In the genomic region with DNA sequence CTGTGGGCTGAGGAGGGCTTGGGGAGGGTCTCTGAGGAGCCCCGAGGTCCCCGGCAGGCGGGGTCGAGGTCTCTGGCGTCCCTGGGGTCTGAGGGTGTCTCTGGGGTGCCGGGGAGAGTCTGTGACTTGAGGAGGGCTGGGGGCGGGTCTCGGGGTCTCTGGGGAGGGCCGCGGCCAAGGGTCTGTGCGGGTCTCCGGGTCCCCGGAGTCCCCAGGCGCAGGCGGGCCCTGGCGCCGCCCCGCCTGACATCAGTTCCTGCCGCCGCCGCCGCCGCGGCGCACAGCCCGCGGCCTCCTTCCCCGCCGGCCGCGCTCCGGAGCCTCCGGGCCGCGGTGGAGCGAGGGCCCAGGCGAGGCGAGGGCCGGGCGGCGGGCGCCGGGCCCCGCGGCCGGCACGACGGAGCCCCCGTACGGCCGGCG, we compare ENCODE assay signal across 8 cellular contexts. TPM values are rescaled to one million over a fixed set of nuclear protein-coding genes. Genes with fewer than 3 reads are reported as not detected.
DNase-seq lines count a peak whose midpoint lies in the region; ATAC-seq and TF ChIP-seq lines count a peak whose summit lies in the region.

A gene with protein sequence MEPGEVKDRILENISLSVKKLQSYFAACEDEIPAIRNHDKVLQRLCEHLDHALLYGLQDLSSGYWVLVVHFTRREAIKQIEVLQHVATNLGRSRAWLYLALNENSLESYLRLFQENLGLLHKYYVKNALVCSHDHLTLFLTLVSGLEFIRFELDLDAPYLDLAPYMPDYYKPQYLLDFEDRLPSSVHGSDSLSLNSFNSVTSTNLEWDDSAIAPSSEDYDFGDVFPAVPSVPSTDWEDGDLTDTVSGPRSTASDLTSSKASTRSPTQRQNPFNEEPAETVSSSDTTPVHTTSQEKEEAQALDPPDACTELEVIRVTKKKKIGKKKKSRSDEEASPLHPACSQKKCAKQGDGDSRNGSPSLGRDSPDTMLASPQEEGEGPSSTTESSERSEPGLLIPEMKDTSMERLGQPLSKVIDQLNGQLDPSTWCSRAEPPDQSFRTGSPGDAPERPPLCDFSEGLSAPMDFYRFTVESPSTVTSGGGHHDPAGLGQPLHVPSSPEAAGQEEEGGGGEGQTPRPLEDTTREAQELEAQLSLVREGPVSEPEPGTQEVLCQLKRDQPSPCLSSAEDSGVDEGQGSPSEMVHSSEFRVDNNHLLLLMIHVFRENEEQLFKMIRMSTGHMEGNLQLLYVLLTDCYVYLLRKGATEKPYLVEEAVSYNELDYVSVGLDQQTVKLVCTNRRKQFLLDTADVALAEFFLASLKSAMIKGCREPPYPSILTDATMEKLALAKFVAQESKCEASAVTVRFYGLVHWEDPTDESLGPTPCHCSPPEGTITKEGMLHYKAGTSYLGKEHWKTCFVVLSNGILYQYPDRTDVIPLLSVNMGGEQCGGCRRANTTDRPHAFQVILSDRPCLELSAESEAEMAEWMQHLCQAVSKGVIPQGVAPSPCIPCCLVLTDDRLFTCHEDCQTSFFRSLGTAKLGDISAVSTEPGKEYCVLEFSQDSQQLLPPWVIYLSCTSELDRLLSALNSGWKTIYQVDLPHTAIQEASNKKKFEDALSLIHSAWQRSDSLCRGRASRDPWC (plus strand): TSS at position 279 of the 420 bp plus-strand sequence. CDS start 239 bp downstream, outside the sequence.

- peaks cover 8% of the 10 kb centered on the region for H3K36me3 Mint-ChIP-seq in activated CD4-positive, alpha-beta memory T cell treated with anti-CD3 and anti-CD28 coated beads for 36 hours
- H3K36me3 Mint-ChIP-seq in effector memory CD8-positive, alpha-beta T cell (ENCODE audit: insufficient read depth) = peaks cover 27% of the 10 kb centered on the region

- H3K27me3 Mint-ChIP-seq in activated CD4-positive, alpha-beta memory T cell treated with anti-CD3 and anti-CD28 coated beads for 36 hours = no peaks in the 10 kb centered on the region
- H3K27me3 Mint-ChIP-seq in effector memory CD8-positive, alpha-beta T cell = no peaks in the 10 kb centered on the region
- H3K27me3 Mint-ChIP-seq in stimulated activated naive CD8-positive, alpha-beta T cell treated with anti-CD3 and anti-CD28 coated beads, Interleukin-15, amount 100 ng/mL, for 72 hours = no peaks in the 10 kb centered on the region

- no peaks in the 10 kb centered on the region for H3K27me3 ChIP-seq in MM.1S (replicated peaks; ENCODE audit: insufficient read depth, low read length)

- intact Hi-C loops in activated CD4-positive, alpha-beta memory T cell treated with anti-CD3 and anti-CD28 coated beads for 36 hours (cut with micrococcal nuclease) = loop anchor here (5.0 kb wide), 1 partner anchor 157 kb away; a partner anchor contains a TSS

- peak; percentile 78 for ATAC-seq in effector memory CD8-positive, alpha-beta T cell (replicated peaks)
- peak; percentile 82 for ATAC-seq in stimulated activated naive CD8-positive, alpha-beta T cell treated with anti-CD3 and anti-CD28 coated beads, Interleukin-15, amount 100 ng/mL, for 72 hours

- peak; percentile 76 for TF ChIP-seq POLR2A in GM19193 (IDR thresholded peaks at IDR 0.05; ENCODE audit: extremely low read depth, insufficient read depth, insufficient read length)

- H3K4me1 ChIP-seq in MM.1S (ENCODE audit: low read length) = peaks cover 6% of the 10 kb centered on the region; the same call in 1 of the 2 replicates
- peaks cover 19% of the 10 kb centered on the region for H3K4me1 ChIP-seq in mesodermal cell (ENCODE audit: control insufficient read depth, insufficient read depth, low read length, poor library complexity, severe bottlenecking)

- TF ChIP-seq CTCF in MM.1S (IDR thresholded peaks at IDR 0.05; ENCODE audit: low read length) = no peak

- H3F3A ChIP-seq in MM.1S (ENCODE audit: insufficient read depth, low read length) = peaks cover 7% of the 10 kb centered on the region; the same call in 1 of the 2 replicates

- H3K9ac ChIP-seq in MM.1S (ENCODE audit: low read length) = peak within 1 kb of the TSS; percentile 96

- no peaks in the 10 kb centered on the region for H3K9me3 ChIP-seq in MM.1S (replicated peaks; ENCODE audit: insufficient read depth, low read length)
- H3K9me3 ChIP-seq in mesodermal cell (ENCODE audit: control insufficient read depth, low read length) = no peaks in the 10 kb centered on the region

- peaks cover 40% of the 10 kb centered on the region for H3K4me1 Mint-ChIP-seq in activated CD4-positive, alpha-beta memory T cell treated with anti-CD3 and anti-CD28 coated beads for 36 hours (ENCODE audit: low read depth)
- H3K4me1 Mint-ChIP-seq in effector memory CD8-positive, alpha-beta T cell (ENCODE audit: low read depth in 2 of 2) = peaks cover 13 to 19% of the 10 kb centered on the region in 2 donors
- H3K4me1 Mint-ChIP-seq in stimulated activated naive CD8-positive, alpha-beta T cell treated with anti-CD3 and anti-CD28 coated beads, Interleukin-15, amount 100 ng/mL, for 72 hours = peaks cover 59% of the 10 kb centered on the region

- no peaks in the 10 kb centered on the region for H4K20me1 ChIP-seq in MM.1S (ENCODE audit: insufficient read depth, low read length)

- H3K27ac Mint-ChIP-seq in activated CD4-positive, alpha-beta memory T cell treated with anti-CD3 and anti-CD28 coated beads for 36 hours = peak within 1 kb of the TSS; percentile 87
- peak within 1 kb of the TSS; percentile 86 to 93 for H3K27ac Mint-ChIP-seq in effector memory CD8-positive, alpha-beta T cell
- H3K27ac Mint-ChIP-seq in stimulated activated naive CD8-positive, alpha-beta T cell treated with anti-CD3 and anti-CD28 coated beads, Interleukin-15, amount 100 ng/mL, for 72 hours = peak within 1 kb of the TSS; percentile 95 to 99

- H2AFZ ChIP-seq in MM.1S (ENCODE audit: low read length) = peak within 1 kb of the TSS; percentile 93

- H3K36me3 ChIP-seq in MM.1S (replicated peaks; ENCODE audit: insufficient read depth, low read length) (no peaks in the 10 kb centered on the region), mesodermal cell (ENCODE audit: control insufficient read depth, insufficient read depth, low read length) (peaks cover 20% of the 10 kb centered on the region)

- peak; percentile 49 for DNase-seq in ACHN
- DNase-seq in MM.1S = peak; percentile 43
- peak; percentile 49 for DNase-seq in activated CD4-positive, alpha-beta memory T cell treated with anti-CD3 and anti-CD28 coated beads for 36 hours
- DNase-seq in effector memory CD8-positive, alpha-beta T cell = peak; percentile 26 to 44 (median 35)
- DNase-seq in stimulated activated naive CD8-positive, alpha-beta T cell treated with anti-CD3 and anti-CD28 coated beads, Interleukin-15, amount 100 ng/mL, for 72 hours = peak; percentile 44 to 48
- no peak for DNase-seq in GF-D8 (lab: John Stamatoyannopoulos, UW)

- peaks cover 46% of the 10 kb centered on the region for H3K79me2 ChIP-seq in MM.1S (ENCODE audit: low read length)

- POLR2A ChIA-PET in activated CD4-positive, alpha-beta memory T cell treated with anti-CD3 and anti-CD28 coated beads for 36 hours (lab: Charles Lee) = interaction anchor here (1.0 to 1.9 kb wide), 4 partner anchors 13 to 66 kb away, joined by 3 to 7 read pairs (median 4); a partner anchor contains a TSS

- peak within 1 kb of the TSS; percentile 76 for H3K4me3 ChIP-seq in MM.1S (ENCODE audit: low read length)
- peak within 1 kb of the TSS; percentile 72 for H3K4me3 ChIP-seq in mesodermal cell (ENCODE audit: extremely low read depth, insufficient read depth, low read length, poor library complexity, severe bottlenecking)

- in situ Hi-C loops in ACHN (cut with HindIII; ENCODE audit: low pct_ligation_motif_present, low pct_unique_long_range_greater_than_20kb, low sequenced_read_pairs) = no loop called here

- peak within 1 kb of the TSS; percentile 44; the same call in 1 of the 2 replicates for H3K27ac ChIP-seq in MM.1S (ENCODE audit: low read length)
- H3K27ac ChIP-seq in mesodermal cell (ENCODE audit: low read depth, low read length, severe bottlenecking) = peak within 1 kb of the TSS; percentile 80

- no peaks in the 10 kb centered on the region for H3K9me2 ChIP-seq in MM.1S (replicated peaks; ENCODE audit: insufficient read depth, low read length)

- CTCF ChIA-PET in activated CD4-positive, alpha-beta memory T cell treated with anti-CD3 and anti-CD28 coated beads for 36 hours (lab: Charles Lee) = no interaction called here

- peak within 1 kb of the TSS; percentile 98 for H3K4me2 ChIP-seq in MM.1S (ENCODE audit: low read depth, low read length)

- WGBS in mesodermal cell (ENCODE audit: insufficient coverage in 2 of 2), 2 experiments = 0 to 1% methylated on average over 25 to 34 of the region's 52 CpGs

- H3K4me3 Mint-ChIP-seq in activated CD4-positive, alpha-beta memory T cell treated with anti-CD3 and anti-CD28 coated beads for 36 hours = peak within 1 kb of the TSS; percentile 86
- H3K4me3 Mint-ChIP-seq in effector memory CD8-positive, alpha-beta T cell = peak within 1 kb of the TSS; percentile 76 to 86
- H3K4me3 Mint-ChIP-seq in stimulated activated naive CD8-positive, alpha-beta T cell treated with anti-CD3 and anti-CD28 coated beads, Interleukin-15, amount 100 ng/mL, for 72 hours = peak within 1 kb of the TSS; percentile 89 to 92

- no peaks in the 10 kb centered on the region for H3K9me3 Mint-ChIP-seq in activated CD4-positive, alpha-beta memory T cell treated with anti-CD3 and anti-CD28 coated beads for 36 hours
- H3K9me3 Mint-ChIP-seq in effector memory CD8-positive, alpha-beta T cell = no peaks in the 10 kb centered on the region
- H3K9me3 Mint-ChIP-seq in stimulated activated naive CD8-positive, alpha-beta T cell treated with anti-CD3 and anti-CD28 coated beads, Interleukin-15, amount 100 ng/mL, for 72 hours = no peaks in the 10 kb centered on the region

RNA-seq across cellular contexts. Expression of the gene that starts here (rescaled TPM):
- total RNA-seq in activated CD4-positive, alpha-beta memory T cell treated with anti-CD3 and anti-CD28 coated beads for 36 hours = 10 to 100 TPM; 46.5 to 48.1 TPM
- 56.9 TPM for polyA plus RNA-seq in mesodermal cell (2013, experiment 1 of 2)
- 46.0 TPM for polyA plus RNA-seq in mesodermal cell (2013, experiment 2 of 2)
